In the genomic region with DNA sequence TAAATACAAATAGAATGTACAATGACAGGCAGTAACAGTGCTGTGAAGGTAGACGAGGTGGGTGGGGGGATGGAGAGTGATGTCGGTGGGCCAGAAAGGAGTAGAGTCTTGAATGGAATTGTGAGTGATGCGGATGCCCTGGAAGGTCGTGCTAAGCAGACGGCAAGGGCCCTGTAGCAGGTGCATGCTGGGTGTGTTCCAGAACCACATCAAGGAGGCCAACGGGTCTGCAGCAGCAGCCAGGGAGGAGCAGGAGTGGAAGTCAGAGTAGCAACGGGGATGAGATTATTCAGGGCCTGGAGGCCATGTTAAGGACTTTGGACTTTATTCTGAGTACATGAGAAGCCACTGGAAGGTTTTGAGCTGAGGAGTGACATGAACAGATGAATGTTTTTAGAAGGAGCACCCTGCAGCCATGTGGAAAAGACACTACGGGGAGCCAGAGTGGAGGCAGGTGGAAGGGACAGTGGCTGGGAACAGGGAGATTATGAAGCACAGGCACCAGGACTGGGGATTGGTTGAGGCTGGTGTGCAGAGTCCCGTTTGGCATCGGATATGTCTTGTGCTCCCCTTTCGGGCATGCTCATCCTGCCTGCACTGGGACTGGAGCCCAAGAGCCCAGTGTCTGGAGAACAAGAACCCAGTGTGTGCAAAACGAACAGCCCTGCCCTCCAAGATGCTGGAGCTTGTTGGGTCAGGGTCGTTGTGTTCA, we compare ENCODE assay signal across 13 cellular contexts.
"Had no signal": no experiment of that assay in that cellular context is flagged by ENCODE, and none has a peak within 500 bp of the region (broad histone marks: within the 10 kb centered on the region; RNA-seq: fewer than 3 reads in every experiment).

No MANE protein-coding gene starts in this region.

- ATAC-seq: left lung had no signal

- H3K4me3 Mint-ChIP-seq: activated CD4-positive, alpha-beta memory T cell treated with anti-CD3 and anti-CD28 coated beads, Interleukin-2, amount 10 ng/mL, durations not matched to agents 7 days and 5 days; stimulated activated naive CD8-positive, alpha-beta T cell treated with anti-CD3 and anti-CD28 coated beads, Interleukin-15, Interleukin-2, amounts not matched to agents 100 ng/mL and 50 ng/mL, for 24 hours had no signal

- H3K27me3 ChIP-seq: esophagus muscularis mucosa, left lung, uterus had no signal

- DNase-seq: activated CD4-positive, alpha-beta memory T cell treated with anti-CD3 and anti-CD28 coated beads, Interleukin-2, amount 10 ng/mL, durations not matched to agents 7 days and 5 days; activated CD8-positive, alpha-beta memory T cell treated with anti-CD3 and anti-CD28 coated beads, Interleukin-2, amount 50 U/mL, for 4 hours; activated naive CD4-positive, alpha-beta T cell treated with Interleukin-2 at 50 U/mL for 16 hours; left lung; mesenchymal stem cell; retina; stimulated activated CD4-positive, alpha-beta T cell treated with anti-CD3 and anti-CD28 coated beads, Interleukin-15, amount 100 ng/mL, for 24 hours; stimulated activated CD4-positive, alpha-beta T cell treated with anti-CD3 and anti-CD28 coated beads, Interleukin-4, amount 100 ng/mL, for 24 hours; uterus had no signal

- H3K27ac Mint-ChIP-seq: activated CD4-positive, alpha-beta memory T cell treated with anti-CD3 and anti-CD28 coated beads, Interleukin-2, amount 10 ng/mL, durations not matched to agents 7 days and 5 days; stimulated activated naive CD8-positive, alpha-beta T cell treated with anti-CD3 and anti-CD28 coated beads, Interleukin-15, Interleukin-2, amounts not matched to agents 100 ng/mL and 50 ng/mL, for 24 hours had no signal

- H3K4me1 Mint-ChIP-seq: activated CD4-positive, alpha-beta memory T cell treated with anti-CD3 and anti-CD28 coated beads, Interleukin-2, amount 10 ng/mL, durations not matched to agents 7 days and 5 days had no signal

- H3K79me2 ChIP-seq: parathyroid adenoma had no signal

- H3K4me3 ChIP-seq: esophagus muscularis mucosa, left lung, thoracic aorta, uterus had no signal

- H3K36me3 ChIP-seq: esophagus muscularis mucosa, left lung, thoracic aorta, uterus had no signal

- H3K27me3 Mint-ChIP-seq: activated CD4-positive, alpha-beta memory T cell treated with anti-CD3 and anti-CD28 coated beads, Interleukin-2, amount 10 ng/mL, durations not matched to agents 7 days and 5 days had no signal

- H3K27ac ChIP-seq: esophagus muscularis mucosa, left lung, parathyroid adenoma, thoracic aorta, uterus had no signal

- H2AFZ ChIP-seq: parathyroid adenoma had no signal

- H3K4me1 ChIP-seq: esophagus muscularis mucosa, left lung, parathyroid adenoma, uterus had no signal
